In genomic region chr4:2469192-2469984, GRCh38 we compare ENCODE assay signal across 8 cellular contexts. TPM values are rescaled to one million over a fixed set of nuclear protein-coding genes. Genes with fewer than 3 reads are reported as not detected.
DNase-seq lines count a peak whose midpoint lies in the region; ATAC-seq and TF ChIP-seq lines count a peak whose summit lies in the region.

No MANE protein-coding gene starts in this region.

- intact Hi-C loops in Right ventricle myocardium inferior (cut with DNase I) (loop anchor here (2.0 to 10.0 kb wide), 3 partner anchors 51 to 205 kb away; partner anchors contain the start of genes CFAP99, MXD4 and ZFYVE28), cardiac septum (cut with DNase I) (loop anchor here (1.0 kb wide), 1 partner anchor 66 kb away; no protein-coding TSS in a partner anchor), transverse colon (cut with DNase I; ENCODE audit: low total_unique reads) (loop anchor here (1.0 kb wide), 1 partner anchor 31 kb away; no protein-coding TSS in a partner anchor)

- ATAC-seq in Right ventricle myocardium inferior (peak; percentile 29), HG02938 (IDR thresholded peaks at IDR 0.05; ENCODE audit: unreplicated experiment) (peak; percentile 38)

- H3K27me3 ChIP-seq in NT2/D1 (ENCODE audit: insufficient read depth, insufficient read length) (peaks cover 3% of the 10 kb centered on the region), parathyroid adenoma (ENCODE audit: control insufficient read depth, insufficient read depth, low read length) (no peaks in the 10 kb centered on the region), transverse colon (no peaks in the 10 kb centered on the region)

- WGBS in transverse colon (ENCODE audit: low coverage in 1 of 2), 2 donors: 1% methylated on average over 53 of the region's 78 CpGs; no CpG with 5 or more reads in 1 of the 2 donors

- peak overlapping the region; percentile 90 for H2AFZ ChIP-seq in parathyroid adenoma

- H3K4me3 ChIP-seq in NT2/D1 (ENCODE audit: insufficient read length, low read depth): peak overlapping the region; percentile 98
- peak overlapping the region; percentile 73 to 98 for H3K4me3 ChIP-seq in foreskin fibroblast (ENCODE audit: low read depth in 1 of 2, low read length in 2 of 2)
- H3K4me3 ChIP-seq in parathyroid adenoma (ENCODE audit: low read depth, low read length): peak overlapping the region; percentile 96
- H3K4me3 ChIP-seq in transverse colon: peak overlapping the region; percentile 70 to 99 (median 96)

- H3K36me3 ChIP-seq in NT2/D1 (ENCODE audit: insufficient read depth, insufficient read length, low read length) (peaks cover 54% of the 10 kb centered on the region), parathyroid adenoma (ENCODE audit: control insufficient read depth, insufficient read depth, low read length) (no peaks in the 10 kb centered on the region), transverse colon (peaks cover 0 to 8% (median 2%) of the 10 kb centered on the region in 4 donors)

- TF ChIP-seq CTCF in foreskin fibroblast (IDR thresholded peaks at IDR 0.05; ENCODE audit: low read depth, low read length): no peak
- TF ChIP-seq CTCF in parathyroid adenoma (IDR thresholded peaks at IDR 0.05): no peak
- TF ChIP-seq CTCF in transverse colon (IDR thresholded peaks at IDR 0.05): peak in 1 of 5 experiments; percentile 19

- no peak for TF ChIP-seq EP300 in transverse colon (IDR thresholded peaks at IDR 0.05; ENCODE audit: low read depth)

- H3K4me2 ChIP-seq in parathyroid adenoma (ENCODE audit: low read length): peak overlapping the region; percentile 84

- DNase-seq in Right ventricle myocardium inferior (ENCODE audit: missing footprints) (no peak), cardiac septum (ENCODE audit: low spot score) (no peak), NT2/D1 (ENCODE audit: low read depth, low spot score) (no peak), foreskin fibroblast (peak; percentile 24 to 69), transverse colon (peak; percentile 72)
- DNase-seq in activated T-helper 1 cell treated with anti-CD3 and anti-CD28 coated beads, Interleukin-2, amount 50 U/mL, for 16 hours (ENCODE audit: low read depth in 1 of 2, low spot score in 1 of 2): peak; percentile 51 to 62

- TF ChIP-seq POLR2A in transverse colon (IDR thresholded peaks at IDR 0.05): no peak

- peak overlapping the region; percentile 81 for H3K27ac ChIP-seq in parathyroid adenoma
- peak overlapping the region; percentile 97 to 99 (median 98) for H3K27ac ChIP-seq in transverse colon

- in situ Hi-C loops in transverse colon (cut with MboI; ENCODE audit: low pct_ligation_motif_present in 1 of 4, low pct_unique_long_range_greater_than_20kb in 1 of 4, low sequenced_read_pairs in 3 of 4): loop anchor here in 1 of 4 donors (25.0 kb wide), 1 partner anchor 232 kb away; the partner anchor contains the start of genes HAUS3 and POLN

- H3K4me1 ChIP-seq in NT2/D1 (ENCODE audit: insufficient read depth, insufficient read length) (no peaks in the 10 kb centered on the region), parathyroid adenoma (peaks cover 6% of the 10 kb centered on the region), transverse colon (peaks cover 11 to 33% (median 27%) of the 10 kb centered on the region in 4 donors)

- H3K9me3 ChIP-seq in NT2/D1 (ENCODE audit: insufficient read depth, low read length) (peaks cover 5% of the 10 kb centered on the region; the same call in 1 of the 2 replicates), parathyroid adenoma (ENCODE audit: control insufficient read depth, low read length) (no peaks in the 10 kb centered on the region), transverse colon (no peaks in the 10 kb centered on the region)

- H3K9ac ChIP-seq in NT2/D1 (ENCODE audit: insufficient read length, low read depth) (peak overlapping the region; percentile 100), parathyroid adenoma (no peak overlapping the region)

- H3K79me2 ChIP-seq in parathyroid adenoma: peaks cover 35% of the 10 kb centered on the region

RNA-seq across cellular contexts. Expression of gene RNF4, which starts 0.5 kb away (rescaled TPM):
- total RNA-seq in Right ventricle myocardium inferior (27.2 TPM), cardiac septum (29.7 TPM), transverse colon (10 to 100 TPM; 20.9 to 50.5 (median 35.8) TPM)

RNA-seq across cellular contexts. Expression of gene CFAP99, which starts 50.6 kb away (rescaled TPM):
- total RNA-seq in Right ventricle myocardium inferior: not detected
- not detected for total RNA-seq in cardiac septum
- under 1 TPM in 3 of 4 donors, not detected in 1; 0.32 to 0.82 (median 0.60) TPM for total RNA-seq in transverse colon

RNA-seq across cellular contexts. Expression of gene ZFYVE28, which starts 50.9 kb away (rescaled TPM):
- total RNA-seq in Right ventricle myocardium inferior (6.5 TPM), cardiac septum (4.4 TPM), transverse colon (100 to 1,000 TPM in 1 of 4 donors, 10 to 100 TPM in 3; 44.8 to 110 (median 69.6) TPM)

Comparison
In these comparisons a context has a peak if more than half of its experiments do, and no peak if none do; other contexts are left out.
1. DNase-seq: peak in activated T-helper 1 cell treated with anti-CD3 and anti-CD28 coated beads, Interleukin-2, amount 50 U/mL, for 16 hours (2 of 2), foreskin fibroblast (2 of 2) and transverse colon (single experiment); none in Right ventricle myocardium inferior (single experiment), cardiac septum (single experiment) and NT2/D1 (single experiment).
2. Peak in every context shown above with its lines, with median percentiles within 50 percentile points of each other: H3K4me3 ChIP-seq.